In the genomic region with DNA sequence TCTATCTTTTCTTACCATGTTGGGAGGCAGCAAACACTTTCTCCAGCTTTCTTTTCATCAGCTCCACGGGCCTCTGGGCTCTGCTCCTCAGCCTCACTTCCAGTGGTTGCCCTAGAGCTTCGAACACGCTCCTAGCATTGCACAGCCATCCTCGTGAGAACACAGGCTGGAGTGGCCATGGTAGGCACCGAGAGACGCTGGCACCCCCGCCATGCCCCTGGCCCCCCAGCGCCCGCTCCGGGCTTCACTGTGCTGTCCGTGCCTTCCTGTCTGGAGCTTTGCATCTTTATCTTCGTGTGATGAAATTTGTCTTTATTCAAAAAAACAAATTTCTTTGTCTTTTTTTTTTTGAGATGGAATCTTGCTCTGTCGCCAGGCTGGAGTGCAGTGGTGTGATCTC, we compare ENCODE assay signal across 18 cellular contexts.
"Had no signal": no experiment of that assay in that cellular context is flagged by ENCODE, and none has a peak within 500 bp of the region (broad histone marks: within the 10 kb centered on the region; RNA-seq: fewer than 3 reads in every experiment).

No MANE protein-coding gene starts in this region.

- H3K27me3 ChIP-seq: neural progenitor cell, pancreas, transverse colon had no signal

- H3K4me3 Mint-ChIP-seq: activated naive CD8-positive, alpha-beta T cell; activated T-cell treated with anti-CD3 and anti-CD28 coated beads, Interleukin-2, amount 50 U/mL, for 24 hours; brain; central memory CD8-positive, alpha-beta T cell; neural progenitor cell had no signal

- H3K9me3 ChIP-seq: pancreas, transverse colon had no signal

- H3K27ac ChIP-seq: neural progenitor cell, pancreas, SK-N-MC, skin epidermis, transverse colon had no signal

- H3K4me1 Mint-ChIP-seq: brain; central memory CD8-positive, alpha-beta T cell; neural progenitor cell had no signal

- ATAC-seq: activated CD4-positive, CD25-positive, alpha-beta regulatory T cell treated with anti-CD3 and anti-CD28 coated beads, Interleukin-2, amount 50 U/mL, for 24 hours; pancreas; T-cell had no signal

- H3K4me3 ChIP-seq: neural progenitor cell, pancreas, SK-N-MC, skin epidermis, transverse colon had no signal

- H3K36me3 Mint-ChIP-seq: activated naive CD8-positive, alpha-beta T cell; brain; neural progenitor cell; T-cell had no signal

- H3K9ac ChIP-seq: neural progenitor cell had no signal

- H3K9me3 Mint-ChIP-seq: activated T-cell treated with anti-CD3 and anti-CD28 coated beads, Interleukin-2, amount 50 U/mL, for 24 hours; central memory CD8-positive, alpha-beta T cell; T-cell had no signal

- DNase-seq: activated gamma-delta T cell; amygdala; effector memory CD4-positive, alpha-beta T cell; midbrain; stimulated activated naive CD4-positive, alpha-beta T cell treated with Interleukin-2 at 50 U/mL for 16 hours; substantia nigra; T-helper 9 cell; transverse colon had no signal

- H3K27me3 Mint-ChIP-seq: activated naive CD8-positive, alpha-beta T cell; brain had no signal

- H3K36me3 ChIP-seq: neural progenitor cell, pancreas, transverse colon had no signal

- H3K27ac Mint-ChIP-seq: activated naive CD8-positive, alpha-beta T cell; activated T-cell treated with anti-CD3 and anti-CD28 coated beads, Interleukin-2, amount 50 U/mL, for 24 hours; brain; neural progenitor cell; T-cell had no signal

- H3K4me1 ChIP-seq: neural progenitor cell, pancreas, transverse colon had no signal
